18 cellular contexts compared by ENCODE assay signal in the genomic region with DNA sequence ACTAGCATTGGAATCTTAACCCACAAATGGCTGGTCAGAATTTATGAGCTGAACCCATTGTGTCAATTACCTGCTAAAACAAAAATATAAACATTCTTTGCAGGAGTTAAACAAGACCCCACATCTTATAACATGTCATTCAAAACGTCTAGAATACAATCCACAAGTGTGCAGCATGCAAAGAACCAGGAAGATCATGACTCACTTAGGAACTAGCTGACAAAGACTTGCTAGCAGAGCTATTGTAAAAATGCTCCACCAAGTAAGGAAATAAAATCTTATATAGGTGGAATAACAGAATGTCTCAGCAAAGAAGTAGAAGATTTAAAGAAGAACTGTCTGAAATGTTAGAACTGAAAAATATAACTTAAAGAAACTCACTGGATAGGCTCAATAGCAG.
"Had no signal": no experiment of that assay in that cellular context is flagged by ENCODE, and none has a peak within 500 bp of the region (broad histone marks: within the 10 kb centered on the region; RNA-seq: fewer than 3 reads in every experiment).

No MANE protein-coding gene starts in this region.

- H3K4me1 Mint-ChIP-seq: activated B cell treated with CpG ODN at 0.5 μM for 24 hours; activated CD4-positive, alpha-beta T cell treated with anti-CD3 and anti-CD28 coated beads, Interleukin-2, amount 10 ng/mL, durations not matched to agents 24 days and 14 days; activated naive CD8-positive, alpha-beta T cell treated with anti-CD3 and anti-CD28 coated beads, Interleukin-2, amount 10 ng/mL, durations not matched to agents 7 days and 5 days; naive thymus-derived CD4-positive, alpha-beta T cell; stimulated activated memory B cell treated with anti-CD40 and anti-IgM and Interleukin-4, amounts not matched to agents 10 μg/mL and 1 μg/mL and 100 μg/mL, for 72 hours had no signal

- H3K27me3 Mint-ChIP-seq: activated B cell treated with CpG ODN at 0.5 μM for 24 hours; activated CD4-positive, alpha-beta T cell treated with anti-CD3 and anti-CD28 coated beads, Interleukin-2, amount 10 ng/mL, durations not matched to agents 24 days and 14 days; activated naive CD8-positive, alpha-beta T cell treated with anti-CD3 and anti-CD28 coated beads, Interleukin-2, amount 10 ng/mL, durations not matched to agents 7 days and 5 days; stimulated activated memory B cell treated with anti-CD40 and anti-IgM and Interleukin-4, amounts not matched to agents 10 μg/mL and 1 μg/mL and 100 μg/mL, for 72 hours had no signal

- H3K4me3 ChIP-seq: gastrocnemius medialis, heart left ventricle, upper lobe of right lung had no signal

- H3K9me3 Mint-ChIP-seq: activated B cell treated with CpG ODN at 0.5 μM for 24 hours; activated CD4-positive, alpha-beta T cell treated with anti-CD3 and anti-CD28 coated beads, Interleukin-2, amount 10 ng/mL, durations not matched to agents 24 days and 14 days; activated naive CD8-positive, alpha-beta T cell treated with anti-CD3 and anti-CD28 coated beads, Interleukin-2, amount 10 ng/mL, durations not matched to agents 7 days and 5 days; activated T-helper 2 cell treated with anti-CD3 and anti-CD28 coated beads, Interferon-gamma antibody, Interleukin-2, Interleukin-4, amounts not matched to agents 10 μg/mL and 5 μg/mL and 100 μg/mL, durations not matched to agents 14 hours and 24 hours and 36 hours; stimulated activated memory B cell treated with anti-CD40 and anti-IgM and Interleukin-4, amounts not matched to agents 10 μg/mL and 1 μg/mL and 100 μg/mL, for 72 hours had no signal

- H3K36me3 ChIP-seq: gastrocnemius medialis, heart left ventricle, upper lobe of right lung had no signal

- H3K4me1 ChIP-seq: heart left ventricle, parathyroid adenoma, upper lobe of right lung had no signal

- H3K27ac Mint-ChIP-seq: activated B cell treated with CpG ODN at 0.5 μM for 24 hours; activated CD4-positive, alpha-beta T cell treated with anti-CD3 and anti-CD28 coated beads, Interleukin-2, amount 10 ng/mL, durations not matched to agents 24 days and 14 days; activated CD8-positive, alpha-beta T cell treated with anti-CD3 and anti-CD28 coated beads, Interleukin-2, amount 10 ng/mL, durations not matched to agents 7 days and 5 days; activated naive CD8-positive, alpha-beta T cell treated with anti-CD3 and anti-CD28 coated beads, Interleukin-2, amount 10 ng/mL, durations not matched to agents 7 days and 5 days; activated T-cell treated with anti-CD3 and anti-CD28 coated beads, Interleukin-2, amount 50 U/mL, for 24 hours; activated T-helper 2 cell treated with anti-CD3 and anti-CD28 coated beads, Interferon-gamma antibody, Interleukin-2, Interleukin-4, amounts not matched to agents 10 μg/mL and 5 μg/mL and 100 μg/mL, durations not matched to agents 14 hours and 24 hours and 36 hours; naive thymus-derived CD4-positive, alpha-beta T cell; stimulated activated memory B cell treated with anti-CD40 and anti-IgM and Interleukin-4, amounts not matched to agents 10 μg/mL and 1 μg/mL and 100 μg/mL, for 72 hours had no signal

- H3K9ac ChIP-seq: parathyroid adenoma had no signal

- H2AFZ ChIP-seq: parathyroid adenoma had no signal

- H3K36me3 Mint-ChIP-seq: activated naive CD8-positive, alpha-beta T cell treated with anti-CD3 and anti-CD28 coated beads, Interleukin-2, amount 10 ng/mL, durations not matched to agents 7 days and 5 days had no signal

- H3K79me2 ChIP-seq: parathyroid adenoma had no signal

- H3K27ac ChIP-seq: gastrocnemius medialis, heart left ventricle, parathyroid adenoma, upper lobe of right lung had no signal

- DNase-seq: activated B cell treated with CpG ODN at 0.5 μM for 24 hours; activated CD4-positive, alpha-beta T cell treated with anti-CD3 and anti-CD28 coated beads, Interleukin-2, amount 10 ng/mL, durations not matched to agents 24 days and 14 days; activated CD8-positive, alpha-beta T cell treated with anti-CD3 and anti-CD28 coated beads, Interleukin-2, amount 10 ng/mL, durations not matched to agents 7 days and 5 days; activated naive CD4-positive, alpha-beta T cell treated with Interleukin-2 at 50 U/mL for 16 hours; activated naive CD8-positive, alpha-beta T cell treated with anti-CD3 and anti-CD28 coated beads, Interleukin-2, amount 10 ng/mL, durations not matched to agents 7 days and 5 days; activated T-cell treated with anti-CD3 and anti-CD28 coated beads, Interleukin-2, amount 50 U/mL, for 24 hours; anterior cingulate cortex; effector CD8-positive, alpha-beta T cell; gastrocnemius medialis; heart left ventricle; mesendoderm; naive thymus-derived CD4-positive, alpha-beta T cell; stimulated activated CD4-positive, alpha-beta T cell treated with anti-CD3 and anti-CD28 coated beads, Interleukin-4, amount 100 ng/mL, for 4 hours; upper lobe of right lung had no signal

- H3K9me3 ChIP-seq: gastrocnemius medialis, heart left ventricle, upper lobe of right lung had no signal

- ATAC-seq: activated CD8-positive, alpha-beta T cell treated with anti-CD3 and anti-CD28 coated beads, Interleukin-2, amount 10 ng/mL, durations not matched to agents 7 days and 5 days; gastrocnemius medialis; heart left ventricle; naive thymus-derived CD4-positive, alpha-beta T cell; sciatic nerve; stimulated activated memory B cell treated with anti-CD40 and anti-IgM and Interleukin-4, amounts not matched to agents 10 μg/mL and 1 μg/mL and 100 μg/mL, for 72 hours; upper lobe of right lung had no signal

- H3K27me3 ChIP-seq: gastrocnemius medialis, heart left ventricle, upper lobe of right lung had no signal

- H3K4me3 Mint-ChIP-seq: activated B cell treated with CpG ODN at 0.5 μM for 24 hours; activated CD4-positive, alpha-beta T cell treated with anti-CD3 and anti-CD28 coated beads, Interleukin-2, amount 10 ng/mL, durations not matched to agents 24 days and 14 days; activated CD8-positive, alpha-beta T cell treated with anti-CD3 and anti-CD28 coated beads, Interleukin-2, amount 10 ng/mL, durations not matched to agents 7 days and 5 days; activated naive CD8-positive, alpha-beta T cell treated with anti-CD3 and anti-CD28 coated beads, Interleukin-2, amount 10 ng/mL, durations not matched to agents 7 days and 5 days; activated T-cell treated with anti-CD3 and anti-CD28 coated beads, Interleukin-2, amount 50 U/mL, for 24 hours; naive thymus-derived CD4-positive, alpha-beta T cell; stimulated activated memory B cell treated with anti-CD40 and anti-IgM and Interleukin-4, amounts not matched to agents 10 μg/mL and 1 μg/mL and 100 μg/mL, for 72 hours had no signal
